Comparison of ENCODE assay signal across 8 cellular contexts in the genomic region with DNA sequence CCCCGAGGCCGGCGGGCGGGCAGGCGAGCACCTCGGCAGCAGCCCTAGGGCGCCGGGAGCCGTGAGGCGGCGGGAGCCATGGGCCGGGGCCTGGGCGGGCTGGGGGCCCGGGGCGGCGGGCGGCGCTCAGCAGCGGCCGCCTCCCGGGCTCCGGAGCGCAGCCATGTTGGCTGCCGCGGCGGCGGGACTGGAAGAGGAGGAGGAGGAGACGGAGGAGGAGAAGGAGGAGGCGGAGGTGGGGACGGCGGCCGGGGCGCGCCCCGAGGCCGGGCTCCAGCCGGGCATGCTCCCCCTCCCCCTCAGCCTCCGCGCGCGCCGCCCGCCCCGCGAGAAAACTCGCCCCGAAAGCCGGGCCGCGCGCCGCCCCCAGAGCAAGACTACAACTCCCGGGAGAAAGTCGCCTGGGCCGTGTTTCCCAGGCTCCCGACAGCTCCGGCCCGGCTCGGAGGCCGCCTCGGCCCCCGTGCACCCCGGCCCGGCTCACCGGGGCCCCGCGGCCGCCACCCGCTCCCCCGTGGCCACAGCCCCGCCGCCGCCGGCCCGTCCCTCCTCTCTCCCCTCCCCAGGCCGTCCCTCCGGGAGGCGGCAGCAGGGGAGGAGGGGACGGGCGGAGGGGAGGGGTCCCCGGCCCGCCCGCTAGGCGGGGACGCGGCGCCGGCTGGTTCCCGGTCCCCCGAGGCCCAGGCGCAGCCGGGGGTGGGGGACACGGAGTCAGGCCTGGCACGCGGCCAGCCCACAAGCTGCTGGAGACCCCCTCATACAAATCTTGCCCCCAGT. TPM values are rescaled to one million over a fixed set of nuclear protein-coding genes. Genes with fewer than 3 reads are reported as not detected.
DNase-seq lines count a peak whose midpoint lies in the region; ATAC-seq and TF ChIP-seq lines count a peak whose summit lies in the region.

A gene with protein sequence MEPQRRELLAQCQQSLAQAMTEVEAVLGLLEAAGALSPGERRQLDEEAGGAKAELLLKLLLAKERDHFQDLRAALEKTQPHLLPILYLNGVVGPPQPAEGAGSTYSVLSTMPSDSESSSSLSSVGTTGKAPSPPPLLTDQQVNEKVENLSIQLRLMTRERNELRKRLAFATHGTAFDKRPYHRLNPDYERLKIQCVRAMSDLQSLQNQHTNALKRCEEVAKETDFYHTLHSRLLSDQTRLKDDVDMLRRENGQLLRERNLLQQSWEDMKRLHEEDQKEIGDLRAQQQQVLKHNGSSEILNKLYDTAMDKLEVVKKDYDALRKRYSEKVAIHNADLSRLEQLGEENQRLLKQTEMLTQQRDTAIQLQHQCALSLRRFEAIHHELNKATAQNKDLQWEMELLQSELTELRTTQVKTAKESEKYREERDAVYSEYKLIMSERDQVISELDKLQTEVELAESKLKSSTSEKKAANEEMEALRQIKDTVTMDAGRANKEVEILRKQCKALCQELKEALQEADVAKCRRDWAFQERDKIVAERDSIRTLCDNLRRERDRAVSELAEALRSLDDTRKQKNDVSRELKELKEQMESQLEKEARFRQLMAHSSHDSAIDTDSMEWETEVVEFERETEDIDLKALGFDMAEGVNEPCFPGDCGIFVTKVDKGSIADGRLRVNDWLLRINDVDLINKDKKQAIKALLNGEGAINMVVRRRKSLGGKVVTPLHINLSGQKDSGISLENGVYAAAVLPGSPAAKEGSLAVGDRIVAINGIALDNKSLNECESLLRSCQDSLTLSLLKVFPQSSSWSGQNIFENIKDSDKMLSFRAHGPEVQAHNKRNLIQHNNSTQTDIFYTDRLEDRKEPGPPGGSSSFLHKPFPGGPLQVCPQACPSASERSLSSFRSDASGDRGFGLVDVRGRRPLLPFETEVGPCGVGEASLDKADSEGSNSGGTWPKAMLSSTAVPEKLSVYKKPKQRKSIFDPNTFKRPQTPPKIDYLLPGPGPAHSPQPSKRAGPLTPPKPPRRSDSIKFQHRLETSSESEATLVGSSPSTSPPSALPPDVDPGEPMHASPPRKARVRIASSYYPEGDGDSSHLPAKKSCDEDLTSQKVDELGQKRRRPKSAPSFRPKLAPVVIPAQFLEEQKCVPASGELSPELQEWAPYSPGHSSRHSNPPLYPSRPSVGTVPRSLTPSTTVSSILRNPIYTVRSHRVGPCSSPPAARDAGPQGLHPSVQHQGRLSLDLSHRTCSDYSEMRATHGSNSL (N-terminal part only) (minus strand): TSS at position 190 of the 777 bp plus-strand sequence. CDS start 235 bp downstream, outside the sequence.

- peak within 1 kb of the TSS; percentile 77 for H3K4me3 ChIP-seq in mesendoderm (ENCODE audit: low read length)

- peak within 1 kb of the TSS; percentile 97 for H3K23ac ChIP-seq in mesendoderm (ENCODE audit: low read length)

- H3K27me3 ChIP-seq in mesendoderm (ENCODE audit: insufficient read depth, low read length, poor library complexity), result no peaks in the 10 kb centered on the region

- H3K4me3 Mint-ChIP-seq in CD14-positive monocyte (peak within 1 kb of the TSS; percentile 63 to 80), endothelial cell (ENCODE audit: unreplicated experiment) (peak within 1 kb of the TSS; percentile 91)

- no CpG with 5 or more reads among the region's 95 CpGs for WGBS in mesendoderm (ENCODE audit: extremely low coverage, insufficient coverage, low lambda C conversion rate)

- peak within 1 kb of the TSS; percentile 32 for H3K27ac ChIP-seq in mesendoderm (ENCODE audit: low read depth, low read length)
- H3K27ac ChIP-seq in substantia nigra (ENCODE audit: low read depth, low read length, poor library complexity, severe bottlenecking), result peak within 1 kb of the TSS; percentile 53

- DNase-seq in CD14-positive monocyte (ENCODE audit: low spot score) (no peak), UCSD-AML1 (lab: John Stamatoyannopoulos, UW; ENCODE audit: unreplicated experiment) (peak; percentile 49), endothelial cell (ENCODE audit: low spot score) (peak; percentile 50), mesendoderm (peak; percentile 45), substantia nigra (lab: John Stamatoyannopoulos, UW) (peak in 42 of 49 donors; percentile 7 to 74 (median 44)), islet precursor cell (no peak)

- ATAC-seq in GM19035 (IDR thresholded peaks at IDR 0.05; ENCODE audit: unreplicated experiment), result peak; percentile 43
- ATAC-seq in HG03521 (IDR thresholded peaks at IDR 0.05; ENCODE audit: unreplicated experiment), result peak; percentile 42

- TF ChIP-seq CTCF in CD14-positive monocyte (IDR thresholded peaks at IDR 0.05) (no peak), endothelial cell (IDR thresholded peaks at IDR 0.05; ENCODE audit: unreplicated experiment) (peak; percentile 41)

- H3K9ac ChIP-seq in mesendoderm (ENCODE audit: low read length), result peak within 1 kb of the TSS; percentile 94

- intact Hi-C loops in CD14-positive monocyte (cut with micrococcal nuclease), result no loop called here

- peaks cover 13% of the 10 kb centered on the region for H3K4me1 ChIP-seq in mesendoderm (ENCODE audit: control insufficient read depth, low read depth, low read length)

- H2BK5ac ChIP-seq in mesendoderm (ENCODE audit: low read length), result peak within 1 kb of the TSS; percentile 82

- H3K4me1 Mint-ChIP-seq in CD14-positive monocyte (peaks cover 12% of the 10 kb centered on the region), endothelial cell (ENCODE audit: unreplicated experiment) (peaks cover 34% of the 10 kb centered on the region)

- H3K36me3 Mint-ChIP-seq in CD14-positive monocyte, result peaks cover 0 to 4% of the 10 kb centered on the region in 2 donors
- peaks cover 10% of the 10 kb centered on the region for H3K36me3 Mint-ChIP-seq in endothelial cell (ENCODE audit: low read depth, unreplicated experiment)

- H3K27ac Mint-ChIP-seq in CD14-positive monocyte (no peak within 1 kb of the TSS), endothelial cell (ENCODE audit: unreplicated experiment) (peak within 1 kb of the TSS; percentile 48)

- H3K9me3 Mint-ChIP-seq in CD14-positive monocyte (peaks cover 0 to 17% (median 4%) of the 10 kb centered on the region in 7 donors), endothelial cell (ENCODE audit: unreplicated experiment) (no peaks in the 10 kb centered on the region)

- no peak within 1 kb of the TSS for H4K5ac ChIP-seq in mesendoderm (ENCODE audit: low read length)

- H2BK120ac ChIP-seq in mesendoderm (ENCODE audit: low read depth, low read length), result peak within 1 kb of the TSS; percentile 4

- H3K36me3 ChIP-seq in mesendoderm (ENCODE audit: control insufficient read depth, insufficient read depth, low read length), result no peaks in the 10 kb centered on the region

- H2BK15ac ChIP-seq in mesendoderm (replicated peaks; ENCODE audit: low read depth), result no peak within 1 kb of the TSS

- H3K27me3 Mint-ChIP-seq in CD14-positive monocyte (ENCODE audit: low read depth in 3 of 3) (peaks cover 52 to 65% (median 63%) of the 10 kb centered on the region in 3 donors), endothelial cell (ENCODE audit: unreplicated experiment) (peaks cover 15% of the 10 kb centered on the region)

- no peak within 1 kb of the TSS for H2AK5ac ChIP-seq in mesendoderm (ENCODE audit: low read length)

- peak within 1 kb of the TSS; percentile 45 for H3K4me2 ChIP-seq in mesendoderm (ENCODE audit: low read length)

- H3K79me2 ChIP-seq in mesendoderm (ENCODE audit: control insufficient read depth, insufficient read depth, low read length), result peaks cover 46% of the 10 kb centered on the region

- H3K79me1 ChIP-seq in mesendoderm (ENCODE audit: low read length), result peaks cover 2% of the 10 kb centered on the region

- peak within 1 kb of the TSS; percentile 30 for H4K8ac ChIP-seq in mesendoderm (ENCODE audit: low read depth, low read length)

- peak within 1 kb of the TSS; percentile 98 for H3K56ac ChIP-seq in mesendoderm (ENCODE audit: low read length)

- peak within 1 kb of the TSS; percentile 58 for H3K4ac ChIP-seq in mesendoderm (ENCODE audit: low read depth, low read length)

- H3K18ac ChIP-seq in mesendoderm (ENCODE audit: low read length), result peak within 1 kb of the TSS; percentile 100

RNA-seq across cellular contexts. Expression of the gene that starts here (rescaled TPM):
- under 1 TPM in 1 of 2 donors, not detected in 1; 0.14 TPM for polyA plus RNA-seq in CD14-positive monocyte
- total RNA-seq in endothelial cell (ENCODE audit: unreplicated experiment), result 64.5 TPM
- polyA plus RNA-seq in mesendoderm (2013, experiment 1 of 2), result 58.5 TPM
- polyA plus RNA-seq in mesendoderm (2013, experiment 2 of 2), result 57.0 TPM

Comparison
In these comparisons a context has a peak if more than half of its experiments do, and no peak if none do; other contexts are left out.
1. DNase-seq: peak in UCSD-AML1 (single experiment), endothelial cell (single experiment), mesendoderm (single experiment) and substantia nigra (42 of 49); none in CD14-positive monocyte (single experiment) and islet precursor cell (single experiment).